ENCODE assay signal across 21 cellular contexts in genomic region chr1:12570291-12570690, GRCh38.
"Had no signal": no experiment of that assay in that cellular context is flagged by ENCODE, and none has a peak within 500 bp of the region (broad histone marks: within the 10 kb centered on the region; RNA-seq: fewer than 3 reads in every experiment).

No MANE protein-coding gene starts in this region.

- H3K27ac ChIP-seq: coronary artery had no signal

- H3K27me3 Mint-ChIP-seq: activated CD4-positive, alpha-beta memory T cell treated with anti-CD3 and anti-CD28 coated beads, Interleukin-2, amount 10 ng/mL, durations not matched to agents 7 days and 5 days; activated CD4-positive, alpha-beta T cell treated with anti-CD3 and anti-CD28 coated beads, Interleukin-2, amount 10 ng/mL, durations not matched to agents 24 days and 14 days; activated naive CD8-positive, alpha-beta T cell treated with anti-CD3 and anti-CD28 coated beads, Interleukin-2, amount 10 ng/mL, durations not matched to agents 7 days and 5 days had no signal

- H3K4me3 Mint-ChIP-seq: activated CD4-positive, alpha-beta memory T cell treated with anti-CD3 and anti-CD28 coated beads, Interleukin-2, amount 10 ng/mL, durations not matched to agents 7 days and 5 days; activated CD4-positive, alpha-beta T cell treated with anti-CD3 and anti-CD28 coated beads, Interleukin-2, amount 10 ng/mL, durations not matched to agents 24 days and 14 days; activated naive CD8-positive, alpha-beta T cell treated with anti-CD3 and anti-CD28 coated beads, Interleukin-2, amount 10 ng/mL, durations not matched to agents 7 days and 5 days; endodermal cell; neural crest cell; stimulated activated memory B cell treated with anti-CD40 and anti-IgM and Interleukin-4, amounts not matched to agents 10 μg/mL and 1 μg/mL and 100 μg/mL, for 72 hours; T-helper 1 cell treated with Interleukin-12 subunit alpha and Interleukin-12 subunit beta and Interleukin-4 antibody, amounts not matched to agents 30 μg/mL and 1 μg/mL, for 36 hours had no signal

- H3K9me3 ChIP-seq: mucosa of descending colon had no signal

- H3K9me3 Mint-ChIP-seq: activated CD4-positive, alpha-beta T cell treated with anti-CD3 and anti-CD28 coated beads, Interleukin-2, amount 10 ng/mL, durations not matched to agents 24 days and 14 days; activated naive CD8-positive, alpha-beta T cell treated with anti-CD3 and anti-CD28 coated beads, Interleukin-2, amount 10 ng/mL, durations not matched to agents 7 days and 5 days; activated T-helper 2 cell treated with anti-CD3 and anti-CD28 coated beads, Interferon-gamma antibody, Interleukin-2, Interleukin-4, amounts not matched to agents 10 μg/mL and 5 μg/mL and 100 μg/mL, durations not matched to agents 14 hours and 24 hours and 36 hours; endodermal cell; neural crest cell; stimulated activated memory B cell treated with anti-CD40 and anti-IgM and Interleukin-4, amounts not matched to agents 10 μg/mL and 1 μg/mL and 100 μg/mL, for 72 hours had no signal

- H3K4me1 Mint-ChIP-seq: activated CD4-positive, alpha-beta memory T cell treated with anti-CD3 and anti-CD28 coated beads, Interleukin-2, amount 10 ng/mL, durations not matched to agents 7 days and 5 days; activated CD4-positive, alpha-beta T cell treated with anti-CD3 and anti-CD28 coated beads, Interleukin-2, amount 10 ng/mL, durations not matched to agents 24 days and 14 days; endodermal cell; neural crest cell; stimulated activated memory B cell treated with anti-CD40 and anti-IgM and Interleukin-4, amounts not matched to agents 10 μg/mL and 1 μg/mL and 100 μg/mL, for 72 hours had no signal

- H3K4me3 ChIP-seq: coronary artery, mucosa of descending colon had no signal

- H3K27ac Mint-ChIP-seq: activated CD4-positive, alpha-beta memory T cell treated with anti-CD3 and anti-CD28 coated beads, Interleukin-2, amount 10 ng/mL, durations not matched to agents 7 days and 5 days; activated CD4-positive, alpha-beta T cell treated with anti-CD3 and anti-CD28 coated beads, Interleukin-2, amount 10 ng/mL, durations not matched to agents 24 days and 14 days; activated naive CD8-positive, alpha-beta T cell treated with anti-CD3 and anti-CD28 coated beads, Interleukin-2, amount 10 ng/mL, durations not matched to agents 7 days and 5 days; activated T-helper 2 cell treated with anti-CD3 and anti-CD28 coated beads, Interferon-gamma antibody, Interleukin-2, Interleukin-4, amounts not matched to agents 10 μg/mL and 5 μg/mL and 100 μg/mL, durations not matched to agents 14 hours and 24 hours and 36 hours; endodermal cell; stimulated activated memory B cell treated with anti-CD40 and anti-IgM and Interleukin-4, amounts not matched to agents 10 μg/mL and 1 μg/mL and 100 μg/mL, for 72 hours; T-helper 1 cell treated with Interleukin-12 subunit alpha and Interleukin-12 subunit beta and Interleukin-4 antibody, amounts not matched to agents 30 μg/mL and 1 μg/mL, for 36 hours had no signal

- DNase-seq: activated CD4-positive, alpha-beta memory T cell treated with anti-CD3 and anti-CD28 coated beads, Interleukin-2, amount 10 ng/mL, durations not matched to agents 7 days and 5 days; activated CD4-positive, alpha-beta T cell treated with anti-CD3 and anti-CD28 coated beads, Interleukin-2, amount 10 ng/mL, durations not matched to agents 24 days and 14 days; activated CD4-positive, CD25-positive, alpha-beta regulatory T cell; activated naive CD4-positive, alpha-beta T cell; activated naive CD8-positive, alpha-beta T cell treated with anti-CD3 and anti-CD28 coated beads, Interleukin-2, amount 10 ng/mL, durations not matched to agents 7 days and 5 days; amygdala; cerebellar nuclear complex; endodermal cell; left colon; mesenchymal stem cell; mucosa of descending colon; posterior cingulate gyrus; small intestine; stimulated activated CD4-positive, alpha-beta T cell treated with anti-CD3 and anti-CD28 coated beads, Interleukin-2, amount 100 ng/mL, for 24 hours; T1000 had no signal

- ATAC-seq: left colon; mucosa of descending colon; sciatic nerve; stimulated activated memory B cell treated with anti-CD40 and anti-IgM and Interleukin-4, amounts not matched to agents 10 μg/mL and 1 μg/mL and 100 μg/mL, for 72 hours had no signal
